ENCODE assay signal across 1 cellular context in genomic region chrX:23557070-23557469, GRCh38.
TF ChIP-seq lines count a peak whose summit lies in the region.

No MANE protein-coding gene starts in this region.

TF ChIP-seq in IMR-90, 13 proteins besides CTCF, POLR2A, EP300 and RAD21 (continued from another document):
- TF ChIP-seq ELK1 (IDR thresholded peaks at IDR 0.05; ENCODE audit: borderline replicate concordance, low read depth, low read length) (no peak), RFX5 (IDR thresholded peaks at IDR 0.05; ENCODE audit: low read depth, low read length) (no peak), MAFK (IDR thresholded peaks at IDR 0.05; ENCODE audit: low read depth, low read length) (no peak), SMC3 (IDR thresholded peaks at IDR 0.05; ENCODE audit: low read depth, low read length) (no peak)
TF ChIP-seq in IMR-90: peak in this region for 0.
